ENCODE assay signal across 23 cellular contexts in genomic region chr10:62033108-62033507, GRCh38.
A peak's percentile ranks its signal among the peaks of the same experiment; 100 is the strongest.
DNase-seq lines count a peak whose midpoint lies in the region; ATAC-seq and TF ChIP-seq lines count a peak whose summit lies in the region.
"Had no signal": no experiment of that assay in that cellular context is flagged by ENCODE, and none has a peak within 500 bp of the region (broad histone marks: within the 10 kb centered on the region; RNA-seq: fewer than 3 reads in every experiment).

No MANE protein-coding gene starts in this region.

- peaks cover 70% of the 10 kb centered on the region for H3K4me1 ChIP-seq in CD4-positive, alpha-beta memory T cell (ENCODE audit: insufficient read depth, low read length)
- H3K4me1 ChIP-seq in ascending aorta, result peaks cover 12 to 26% of the 10 kb centered on the region in 2 donors

- CTCF ChIA-PET in CD4-positive, alpha-beta memory T cell (lab: Charles Lee; ENCODE audit: partially characterized antibody), result no interaction called here

- H3K4me1 Mint-ChIP-seq in T-helper 1 cell treated with Interleukin-12 subunit alpha and Interleukin-12 subunit beta and Interleukin-4 antibody, amounts not matched to agents 30 μg/mL and 1 μg/mL, for 36 hours (ENCODE audit: low read depth), result peaks cover 69% of the 10 kb centered on the region
- H3K4me1 Mint-ChIP-seq in CD4-positive, alpha-beta memory T cell, result peaks cover 53 to 81% (median 67%) of the 10 kb centered on the region in 4 donors
- peaks cover 1 to 31% of the 10 kb centered on the region in 2 donors for H3K4me1 Mint-ChIP-seq in effector memory CD8-positive, alpha-beta T cell (ENCODE audit: low read depth in 2 of 2)

- no peaks in the 10 kb centered on the region for H3K27me3 Mint-ChIP-seq in T-helper 1 cell treated with Interleukin-12 subunit alpha and Interleukin-12 subunit beta and Interleukin-4 antibody, amounts not matched to agents 30 μg/mL and 1 μg/mL, for 36 hours (ENCODE audit: low read depth)
- no peaks in the 10 kb centered on the region for H3K27me3 Mint-ChIP-seq in CD4-positive, alpha-beta memory T cell
- H3K27me3 Mint-ChIP-seq in effector memory CD8-positive, alpha-beta T cell, result no peaks in the 10 kb centered on the region

- no peak overlapping the region for H3K27ac ChIP-seq in CD4-positive, alpha-beta memory T cell (ENCODE audit: low read depth, low read length)
- H3K27ac ChIP-seq in VCaP, result peak overlapping the region; percentile 84
- no peak overlapping the region for H3K27ac ChIP-seq in ascending aorta
- H3K27ac ChIP-seq: adrenal gland, heart left ventricle, left ventricle myocardium inferior, SK-N-MC, upper lobe of right lung had no signal

- peaks cover 35% of the 10 kb centered on the region for H3K36me3 Mint-ChIP-seq in T-helper 1 cell treated with Interleukin-12 subunit alpha and Interleukin-12 subunit beta and Interleukin-4 antibody, amounts not matched to agents 30 μg/mL and 1 μg/mL, for 36 hours (ENCODE audit: low read depth)
- peaks cover 6 to 15% of the 10 kb centered on the region in 2 donors for H3K36me3 Mint-ChIP-seq in CD4-positive, alpha-beta memory T cell
- peaks cover 9% of the 10 kb centered on the region for H3K36me3 Mint-ChIP-seq in effector memory CD8-positive, alpha-beta T cell (ENCODE audit: insufficient read depth)

- intact Hi-C loops in CD4-positive, alpha-beta memory T cell (cut with micrococcal nuclease), result no loop called here
- intact Hi-C loops in ascending aorta (cut with DNase I), result loop anchor here (10.0 kb wide), 1 partner anchor 198 kb away; no protein-coding TSS in a partner anchor

- no peaks in the 10 kb centered on the region for H3K36me3 ChIP-seq in CD4-positive, alpha-beta memory T cell (ENCODE audit: insufficient read depth, low read length)
- H3K36me3 ChIP-seq in ascending aorta, result no peaks in the 10 kb centered on the region
- H3K36me3 ChIP-seq: adrenal gland, heart left ventricle, left ventricle myocardium inferior, Peyer's patch, prostate gland, upper lobe of right lung had no signal

- H3K27ac Mint-ChIP-seq in T-helper 1 cell treated with Interleukin-12 subunit alpha and Interleukin-12 subunit beta and Interleukin-4 antibody, amounts not matched to agents 30 μg/mL and 1 μg/mL, for 36 hours, result peak overlapping the region; percentile 66
- peak overlapping the region; percentile 55 to 88 (median 77) for H3K27ac Mint-ChIP-seq in CD4-positive, alpha-beta memory T cell
- peak overlapping the region in 1 of 2 donors; percentile 28 for H3K27ac Mint-ChIP-seq in effector memory CD8-positive, alpha-beta T cell

- ATAC-seq in effector memory CD8-positive, alpha-beta T cell (replicated peaks), result peak; percentile 32
- ATAC-seq: heart left ventricle, upper lobe of right lung had no signal

- H3K9me3 Mint-ChIP-seq in T-helper 1 cell treated with Interleukin-12 subunit alpha and Interleukin-12 subunit beta and Interleukin-4 antibody, amounts not matched to agents 30 μg/mL and 1 μg/mL, for 36 hours, result no peaks in the 10 kb centered on the region
- H3K9me3 Mint-ChIP-seq in CD4-positive, alpha-beta memory T cell, result no peaks in the 10 kb centered on the region
- no peaks in the 10 kb centered on the region for H3K9me3 Mint-ChIP-seq in effector memory CD8-positive, alpha-beta T cell

- no peak overlapping the region for H3K4me3 ChIP-seq in CD4-positive, alpha-beta memory T cell (ENCODE audit: low read length in 2 of 2)
- no peak overlapping the region for H3K4me3 ChIP-seq in ascending aorta
- H3K4me3 ChIP-seq: adrenal gland, heart left ventricle, left ventricle myocardium inferior, Peyer's patch, prostate gland, SK-N-MC, upper lobe of right lung had no signal

- H3K27me3 ChIP-seq in CD4-positive, alpha-beta memory T cell (ENCODE audit: insufficient read depth, low read length), result no peaks in the 10 kb centered on the region
- no peaks in the 10 kb centered on the region for H3K27me3 ChIP-seq in ascending aorta
- H3K27me3 ChIP-seq: adrenal gland, heart left ventricle, Peyer's patch, upper lobe of right lung had no signal

- H3K4me3 Mint-ChIP-seq in T-helper 1 cell treated with Interleukin-12 subunit alpha and Interleukin-12 subunit beta and Interleukin-4 antibody, amounts not matched to agents 30 μg/mL and 1 μg/mL, for 36 hours, result peak overlapping the region; percentile 43
- H3K4me3 Mint-ChIP-seq in CD4-positive, alpha-beta memory T cell, result peak overlapping the region in 3 of 8 donors; percentile 13 to 59 (median 52)
- no peak overlapping the region for H3K4me3 Mint-ChIP-seq in effector memory CD8-positive, alpha-beta T cell

- POLR2A ChIA-PET in CD4-positive, alpha-beta memory T cell (lab: Charles Lee; ENCODE audit: partially characterized antibody), result interaction anchor here (0.6 kb wide), 1 partner anchor 99 kb away, joined by 3 read pairs; no protein-coding TSS in a partner anchor

- DNase-seq in T-helper 1 cell (no peak), inferior parietal cortex (ENCODE audit: extremely low spot score) (no peak), NAMALWA (ENCODE audit: low spot score) (no peak), ascending aorta (ENCODE audit: low spot score in 2 of 2) (no peak)
- DNase-seq in CD4-positive, alpha-beta memory T cell, result no peak
- DNase-seq in effector memory CD8-positive, alpha-beta T cell, result no peak
- DNase-seq: 8988T; activated CD4-positive, CD25-positive, alpha-beta regulatory T cell treated with anti-CD3 and anti-CD28 coated beads, Interleukin-2, amount 50 U/mL, for 72 hours; adrenal gland; DMS 273 treated with DMSO at 0.1 percent for 48 hours; heart left ventricle; Kasumi-1; left ventricle myocardium inferior; midbrain; NCI-H1092 treated with DMSO at 0.1 percent for 48 hours; NCI-H2029 treated with DMSO at 0.1 percent for 48 hours; NCI-H345; Peyer's patch; upper lobe of right lung had no signal

- H3K9me3 ChIP-seq in CD4-positive, alpha-beta memory T cell (ENCODE audit: control insufficient read depth in 1 of 2, low read length in 2 of 2), result no peaks in the 10 kb centered on the region
- H3K9me3 ChIP-seq in ascending aorta, result no peaks in the 10 kb centered on the region
- H3K9me3 ChIP-seq: adrenal gland, heart left ventricle, left ventricle myocardium inferior, Peyer's patch, prostate gland, upper lobe of right lung had no signal

- TF ChIP-seq CTCF in VCaP (conservative IDR thresholded peaks at IDR 0.05) (no peak), ascending aorta (IDR thresholded peaks at IDR 0.05) (no peak)
